Comparison of ENCODE assay signal across 1 cellular context in the genomic region with DNA sequence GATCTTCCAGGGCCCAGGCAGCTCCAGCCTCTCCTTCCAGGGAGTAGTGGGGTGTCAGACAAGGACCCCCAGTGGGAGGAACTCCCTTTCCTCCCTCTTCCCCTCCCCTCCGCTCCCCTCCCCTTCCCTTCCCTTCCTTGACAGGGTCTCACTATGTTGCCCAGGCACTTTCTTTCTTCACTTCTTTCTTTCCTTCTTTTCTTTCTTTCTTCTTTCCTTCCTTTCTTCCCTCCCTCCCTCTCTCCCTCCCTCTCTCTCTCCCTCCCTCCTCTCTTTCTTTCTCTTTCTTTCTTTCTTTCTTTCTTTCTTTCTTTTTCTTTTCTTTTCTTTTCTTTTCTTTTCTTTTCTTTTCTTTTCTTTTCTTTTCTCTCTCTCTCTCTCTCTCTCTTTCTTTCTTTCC.
TF ChIP-seq lines count a peak whose summit lies in the region.

No MANE protein-coding gene starts in this region.

TF ChIP-seq in K562, 482 proteins besides CTCF, POLR2A, EP300 and RAD21:
- TF ChIP-seq, protein P1, sequence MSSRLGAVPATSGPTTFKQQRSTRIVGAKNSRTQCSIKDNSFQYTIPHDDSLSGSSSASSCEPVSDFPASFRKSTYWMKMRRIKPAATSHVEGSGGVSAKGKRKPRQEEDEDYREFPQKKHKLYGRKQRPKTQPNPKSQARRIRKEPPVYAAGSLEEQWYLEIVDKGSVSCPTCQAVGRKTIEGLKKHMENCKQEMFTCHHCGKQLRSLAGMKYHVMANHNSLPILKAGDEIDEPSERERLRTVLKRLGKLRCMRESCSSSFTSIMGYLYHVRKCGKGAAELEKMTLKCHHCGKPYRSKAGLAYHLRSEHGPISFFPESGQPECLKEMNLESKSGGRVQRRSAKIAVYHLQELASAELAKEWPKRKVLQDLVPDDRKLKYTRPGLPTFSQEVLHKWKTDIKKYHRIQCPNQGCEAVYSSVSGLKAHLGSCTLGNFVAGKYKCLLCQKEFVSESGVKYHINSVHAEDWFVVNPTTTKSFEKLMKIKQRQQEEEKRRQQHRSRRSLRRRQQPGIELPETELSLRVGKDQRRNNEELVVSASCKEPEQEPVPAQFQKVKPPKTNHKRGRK (tag; IDR thresholded peaks at IDR 0.05) = peak; percentile 79
